12 cellular contexts compared by ENCODE assay signal in the genomic region with DNA sequence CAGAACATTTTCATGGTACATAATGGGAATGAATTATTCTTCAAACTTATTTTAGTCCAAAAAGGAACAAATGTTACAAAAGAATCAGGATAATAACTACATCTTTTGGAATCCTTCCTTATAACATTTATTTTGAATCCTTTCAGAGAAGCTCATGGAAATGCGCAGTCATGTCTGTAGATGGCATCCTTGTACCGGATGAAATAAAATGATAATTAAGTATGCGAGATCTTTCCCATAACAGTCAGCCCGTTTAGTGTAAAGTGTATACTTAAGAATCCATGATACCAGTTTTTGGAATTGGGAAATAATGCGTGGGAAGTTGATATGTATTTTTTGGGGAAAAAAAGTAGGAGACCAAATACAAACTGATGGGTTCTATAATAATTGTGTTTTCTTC.
A peak's percentile ranks its signal among the peaks of the same experiment; 100 is the strongest.
DNase-seq lines count a peak whose midpoint lies in the region; ATAC-seq, FAIRE-seq and TF ChIP-seq lines count a peak whose summit lies in the region.
"Had no signal": no experiment of that assay in that cellular context is flagged by ENCODE, and none has a peak within 500 bp of the region (broad histone marks: within the 10 kb centered on the region; RNA-seq: fewer than 3 reads in every experiment).

No MANE protein-coding gene starts in this region.

- H4K20me1 ChIP-seq in IMR-90 (ENCODE audit: insufficient read depth, low read length), result no peaks in the 10 kb centered on the region

- no peak overlapping the region for H3K18ac ChIP-seq in IMR-90 (ENCODE audit: low read depth, low read length)

- no peak overlapping the region for H2BK5ac ChIP-seq in IMR-90 (ENCODE audit: low read depth, low read length, poor library complexity, severe bottlenecking)

- no peak overlapping the region for H4K8ac ChIP-seq in IMR-90 (ENCODE audit: low read depth in 2 of 2, low read length in 2 of 2)

- no peak for FAIRE-seq in A549 (lab: Jason Lieb, UNC)
- no peak for FAIRE-seq in small intestine (lab: Jason Lieb, UNC)

- H3K4me3 ChIP-seq in A549 (no peak overlapping the region), IMR-90 (ENCODE audit: insufficient read depth, low read depth, low read length) (no peak overlapping the region), small intestine (ENCODE audit: low read depth in 1 of 2, low read length in 2 of 2) (no peak overlapping the region)
- H3K4me3 ChIP-seq: colonic mucosa had no signal

- no peak overlapping the region for H3K14ac ChIP-seq in IMR-90 (replicated peaks; ENCODE audit: low read depth, low read length)

- no peak for TF ChIP-seq POLR2A in A549 (IDR thresholded peaks at IDR 0.05; ENCODE audit: low read length)
- no peak for TF ChIP-seq POLR2A in IMR-90 (IDR thresholded peaks at IDR 0.05; ENCODE audit: low read depth, low read length)

- intact Hi-C loops in IMR-90 (cut with micrococcal nuclease), result no loop called here

- H2AK5ac ChIP-seq in IMR-90 (ENCODE audit: low read depth, low read length), result no peak overlapping the region

- ATAC-seq in A549 (no peak), IMR-90 (ENCODE audit: low read depth) (no peak), HG03045 (IDR thresholded peaks at IDR 0.05; ENCODE audit: unreplicated experiment) (no peak)

- H3K36me3 ChIP-seq in IMR-90 (ENCODE audit: control insufficient read depth, insufficient read depth, low read length), result no peaks in the 10 kb centered on the region
- no peaks in the 10 kb centered on the region for H3K36me3 ChIP-seq in small intestine (ENCODE audit: control insufficient read depth in 2 of 2, insufficient read depth in 2 of 2, low read length in 2 of 2)
- H3K36me3 ChIP-seq: colonic mucosa had no signal

- no peaks in the 10 kb centered on the region for H3K4me1 ChIP-seq in A549
- H3K4me1 ChIP-seq in IMR-90 (ENCODE audit: control insufficient read depth, insufficient read depth, low read length), result no peaks in the 10 kb centered on the region
- H3K4me1 ChIP-seq in small intestine (ENCODE audit: control insufficient read depth in 2 of 2, insufficient read depth in 1 of 2, low read depth in 1 of 2, low read length in 1 of 2), result no peaks in the 10 kb centered on the region
- H3K4me1 ChIP-seq: colonic mucosa, parathyroid adenoma had no signal

- TF ChIP-seq RAD21 in A549 (conservative IDR thresholded peaks at IDR 0.05 in 1 of 2, IDR thresholded peaks at IDR 0.05 in 1 of 2) (peak; percentile 31 to 49; a peak in 3 of 5 replicates), IMR-90 (IDR thresholded peaks at IDR 0.05; ENCODE audit: low read length) (peak; percentile 25; the same call in 1 of the 2 replicates)

- no peaks in the 10 kb centered on the region for H3K79me1 ChIP-seq in IMR-90 (ENCODE audit: low read depth in 1 of 2, low read length in 2 of 2)

- H3K27me3 ChIP-seq in IMR-90 (ENCODE audit: control insufficient read depth, insufficient read depth, low read length) (no peaks in the 10 kb centered on the region), small intestine (ENCODE audit: control insufficient read depth in 2 of 2, insufficient read depth in 2 of 2, low read length in 2 of 2) (no peaks in the 10 kb centered on the region)
- H3K27me3 ChIP-seq: colonic mucosa had no signal

- no peak overlapping the region for H3K27ac ChIP-seq in A549
- H3K27ac ChIP-seq in IMR-90 (ENCODE audit: insufficient read depth, low read length), result no peak overlapping the region
- no peak overlapping the region for H3K27ac ChIP-seq in small intestine (ENCODE audit: low read depth in 1 of 2, low read length in 1 of 2)
- H3K27ac ChIP-seq: colonic mucosa, parathyroid adenoma had no signal

- H3K9ac ChIP-seq in IMR-90 (ENCODE audit: low read depth, low read length), result no peak overlapping the region
- H3K9ac ChIP-seq: parathyroid adenoma had no signal

- no peak overlapping the region for H2BK20ac ChIP-seq in IMR-90 (ENCODE audit: low read depth, low read length)

- no peak overlapping the region for H3K56ac ChIP-seq in IMR-90 (ENCODE audit: extremely low read depth, insufficient read depth, low read length)

- H3K4me2 ChIP-seq in A549 (no peak overlapping the region), IMR-90 (ENCODE audit: low read depth, low read length) (no peak overlapping the region)

- CTCF ChIA-PET in A549 (lab: Yijun Ruan, JAX) (no interaction called here), IMR-90 (lab: Yijun Ruan, JAX) (no interaction called here)

- no peak; the same call in 1 of the 3 replicates for TF ChIP-seq CTCF in A549 (IDR thresholded peaks at IDR 0.05)
- TF ChIP-seq CTCF in IMR-90 (conservative IDR thresholded peaks at IDR 0.05; ENCODE audit: low read depth, low read length), result peak; percentile 33; the same call in 1 of the 2 replicates

- WGBS in A549 (ENCODE audit: missing lambda C conversion rate), result under 1% methylated on average over 5 of the region's 5 CpGs
- WGBS in IMR-90 (ENCODE audit: extremely low coverage in 2 of 2, insufficient read length in 1 of 2), 2 experiments, result no CpG with 5 or more reads among the region's 5 CpGs
- 35 to 49% (median 43%) methylated on average over 5 of the region's 5 CpGs for WGBS in small intestine, 3 donors

- H3K4ac ChIP-seq in IMR-90 (ENCODE audit: low read depth, low read length), result no peak overlapping the region

- no peak overlapping the region for H2AK9ac ChIP-seq in IMR-90 (replicated peaks; ENCODE audit: low read depth, low read length, poor library complexity)

- H4K91ac ChIP-seq in IMR-90 (ENCODE audit: insufficient read depth, low read depth, low read length), result no peak overlapping the region

- DNase-seq in A549 (ENCODE audit: low read depth in 1 of 2, low spot score in 1 of 2) (peak in 1 of 2 experiments; percentile 17), IMR-90 (peak; percentile 13), SK-MEL-5 (ENCODE audit: low read depth, low spot score) (peak; percentile 68), globus pallidus (ENCODE audit: low spot score) (peak; percentile 12), small intestine (no peak), NOMO-1 treated with dmso at 0.1 percent for 144 hours (lab: John Stamatoyannopoulos, UW; ENCODE audit: unreplicated experiment) (no peak)
- no peak for DNase-seq in stimulated activated CD4-positive, alpha-beta T cell treated with anti-CD3 and anti-CD28 coated beads, Interleukin-4, amount 100 ng/mL, for 4 hours
- DNase-seq: activated CD8-positive, alpha-beta memory T cell treated with anti-CD3 and anti-CD28 coated beads, Interleukin-2, amount 50 U/mL, for 4 hours; CD4-positive, CD25-positive, alpha-beta regulatory T cell; colonic mucosa had no signal

- no peak overlapping the region for H2AFZ ChIP-seq in IMR-90 (replicated peaks; ENCODE audit: low read length, poor library complexity)
- H2AFZ ChIP-seq: parathyroid adenoma had no signal

- H3K9me3 ChIP-seq in A549 (no peaks in the 10 kb centered on the region), IMR-90 (ENCODE audit: control insufficient read depth, insufficient read depth, low read length) (no peaks in the 10 kb centered on the region), small intestine (ENCODE audit: control insufficient read depth, low read depth) (no peaks in the 10 kb centered on the region)
- H3K9me3 ChIP-seq: colonic mucosa had no signal

- TF ChIP-seq EP300 in A549 (IDR thresholded peaks at IDR 0.05), result no peak

- no peak overlapping the region for H2BK120ac ChIP-seq in IMR-90 (ENCODE audit: low read depth, low read length)

- H2BK15ac ChIP-seq in IMR-90 (ENCODE audit: low read depth, low read length), result no peak overlapping the region

- no peak overlapping the region for H4K5ac ChIP-seq in IMR-90 (ENCODE audit: low read depth, low read length)

- BruUV-seq in IMR-90 (replicated peaks; lab: Mats Ljungman, UMichigan), result no TSS peak

- dilution Hi-C loops in IMR-90 (cut with HindIII; ENCODE audit: low sequenced_read_pairs, unreplicated experiment), result no loop called here

- POLR2A ChIA-PET in A549 (lab: Yijun Ruan, JAX) (no interaction called here), IMR-90 (lab: Charles Lee; ENCODE audit: unreplicated experiment) (no interaction called here)

- H3K9me1 ChIP-seq in IMR-90 (ENCODE audit: insufficient read depth, low read length), result no peaks in the 10 kb centered on the region

- no peak overlapping the region for H3K23ac ChIP-seq in IMR-90 (ENCODE audit: low read depth, low read length)

- in situ Hi-C loops in IMR-90 (cut with MboI; ENCODE audit: low sequenced_read_pairs) (no loop called here), SK-MEL-5 (cut with HindIII; ENCODE audit: low pct_unique_long_range_greater_than_20kb, low sequenced_read_pairs) (no loop called here)

TF ChIP-seq in A549, 52 proteins besides CTCF, POLR2A, EP300 and RAD21 (continues in another document):
- TF ChIP-seq CHD2 (IDR thresholded peaks at IDR 0.05; ENCODE audit: low read length, partially characterized antibody) (no peak), GATA3 (IDR thresholded peaks at IDR 0.05; ENCODE audit: borderline replicate concordance) (no peak), EHF (CRISPR knock-in tag; IDR thresholded peaks at IDR 0.05) (no peak), ZNF302 (CRISPR knock-in tag; IDR thresholded peaks at IDR 0.05) (no peak), POLR2AphosphoS2 (conservative IDR thresholded peaks at IDR 0.05; ENCODE audit: low read length) (no peak), KDM5A (IDR thresholded peaks at IDR 0.05) (no peak)
- TF ChIP-seq, protein P1, sequence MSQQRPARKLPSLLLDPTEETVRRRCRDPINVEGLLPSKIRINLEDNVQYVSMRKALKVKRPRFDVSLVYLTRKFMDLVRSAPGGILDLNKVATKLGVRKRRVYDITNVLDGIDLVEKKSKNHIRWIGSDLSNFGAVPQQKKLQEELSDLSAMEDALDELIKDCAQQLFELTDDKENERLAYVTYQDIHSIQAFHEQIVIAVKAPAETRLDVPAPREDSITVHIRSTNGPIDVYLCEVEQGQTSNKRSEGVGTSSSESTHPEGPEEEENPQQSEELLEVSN (IDR thresholded peaks at IDR 0.05; ENCODE audit: borderline replicate concordance, low read depth), result no peak

TF ChIP-seq in IMR-90, 13 proteins besides CTCF, POLR2A, EP300 and RAD21:
- TF ChIP-seq MAFK (IDR thresholded peaks at IDR 0.05; ENCODE audit: low read depth, low read length) (no peak), FOS (IDR thresholded peaks at IDR 0.05; ENCODE audit: low read depth, low read length) (no peak), SMC3 (IDR thresholded peaks at IDR 0.05; ENCODE audit: low read depth, low read length) (no peak), RCOR1 (IDR thresholded peaks at IDR 0.05; ENCODE audit: insufficient replicate concordance, low read length) (no peak), CEBPB (IDR thresholded peaks at IDR 0.05; ENCODE audit: low read depth, low read length) (no peak), MAZ (IDR thresholded peaks at IDR 0.05; ENCODE audit: borderline replicate concordance, low read depth, low read length) (no peak)

Comparison
In these comparisons a context has a peak if more than half of its experiments do, and no peak if none do; other contexts are left out.
1. DNase-seq: peak in IMR-90 (single experiment), SK-MEL-5 (single experiment) and globus pallidus (single experiment); none in small intestine (single experiment), NOMO-1 treated with dmso at 0.1 percent for 144 hours (single experiment) and stimulated activated CD4-positive, alpha-beta T cell treated with anti-CD3 and anti-CD28 coated beads, Interleukin-4, amount 100 ng/mL, for 4 hours (0 of 2).